Comparison of ENCODE assay signal across 17 cellular contexts in the genomic region with DNA sequence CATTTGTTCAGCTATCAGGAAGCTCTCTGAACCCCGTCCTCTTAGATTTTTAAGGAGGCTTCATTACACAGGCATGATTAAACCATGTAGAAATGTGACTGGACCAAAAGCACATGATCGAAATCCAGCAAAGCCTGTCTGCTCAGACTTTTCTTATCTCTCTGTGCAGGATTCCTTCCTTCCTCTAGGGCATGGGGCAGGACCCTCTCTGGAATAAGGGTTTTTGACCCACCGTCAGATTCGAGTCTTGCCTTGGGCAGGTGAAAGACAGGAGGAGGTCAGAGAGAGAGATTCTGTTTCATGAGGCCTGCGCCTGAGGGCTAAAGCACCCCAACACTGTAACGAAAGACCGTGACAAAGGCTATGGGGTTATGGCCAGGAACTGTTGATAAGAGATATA.
"Had no signal": no experiment of that assay in that cellular context is flagged by ENCODE, and none has a peak within 500 bp of the region (broad histone marks: within the 10 kb centered on the region; RNA-seq: fewer than 3 reads in every experiment).

No MANE protein-coding gene starts in this region.

- H3K27me3 ChIP-seq: ascending aorta, gastroesophageal sphincter, SJSA1, upper lobe of right lung had no signal

- H3K9me3 Mint-ChIP-seq: activated naive CD8-positive, alpha-beta T cell treated with anti-CD3 and anti-CD28 coated beads, Interleukin-2, amount 10 ng/mL, durations not matched to agents 7 days and 5 days; activated T-cell treated with anti-CD3 and anti-CD28 coated beads, Interleukin-2, amount 50 U/mL, for 24 hours; naive B cell; stimulated activated effector memory CD8-positive, alpha-beta T cell treated with anti-CD3 and anti-CD28 coated beads, Interleukin-12 subunit alpha, Interleukin-12 subunit beta, amount 100 ng/mL, for 72 hours; WTC11 had no signal

- H3K27ac Mint-ChIP-seq: activated naive CD8-positive, alpha-beta T cell treated with anti-CD3 and anti-CD28 coated beads, Interleukin-2, amount 10 ng/mL, durations not matched to agents 7 days and 5 days; activated T-cell treated with anti-CD3 and anti-CD28 coated beads, Interleukin-2, amount 50 U/mL, for 24 hours; naive B cell; WTC11 had no signal

- H3K27ac ChIP-seq: ascending aorta, coronary artery, epithelial cell of prostate, gastroesophageal sphincter, SJSA1, upper lobe of right lung had no signal

- H3K4me1 Mint-ChIP-seq: naive B cell; stimulated activated effector memory CD8-positive, alpha-beta T cell treated with anti-CD3 and anti-CD28 coated beads, Interleukin-12 subunit alpha, Interleukin-12 subunit beta, amount 100 ng/mL, for 72 hours had no signal

- H3K4me3 Mint-ChIP-seq: activated naive CD8-positive, alpha-beta T cell treated with anti-CD3 and anti-CD28 coated beads, Interleukin-2, amount 10 ng/mL, durations not matched to agents 7 days and 5 days; activated T-cell treated with anti-CD3 and anti-CD28 coated beads, Interleukin-2, amount 50 U/mL, for 24 hours; stimulated activated effector memory CD8-positive, alpha-beta T cell treated with anti-CD3 and anti-CD28 coated beads, Interleukin-12 subunit alpha, Interleukin-12 subunit beta, amount 100 ng/mL, for 72 hours; WTC11 had no signal

- H3K4me1 ChIP-seq: ascending aorta, gastroesophageal sphincter, upper lobe of right lung had no signal

- H3K4me3 ChIP-seq: ascending aorta, coronary artery, gastroesophageal sphincter, SJSA1, upper lobe of right lung had no signal

- H3K36me3 ChIP-seq: ascending aorta, gastroesophageal sphincter, SJSA1, upper lobe of right lung had no signal

- H3K27me3 Mint-ChIP-seq: activated T-cell treated with anti-CD3 and anti-CD28 coated beads, Interleukin-2, amount 50 U/mL, for 24 hours; naive B cell had no signal

- H3K36me3 Mint-ChIP-seq: activated naive CD8-positive, alpha-beta T cell treated with anti-CD3 and anti-CD28 coated beads, Interleukin-2, amount 10 ng/mL, durations not matched to agents 7 days and 5 days; naive B cell; stimulated activated effector memory CD8-positive, alpha-beta T cell treated with anti-CD3 and anti-CD28 coated beads, Interleukin-12 subunit alpha, Interleukin-12 subunit beta, amount 100 ng/mL, for 72 hours; WTC11 had no signal

- H3K9me3 ChIP-seq: ascending aorta, gastroesophageal sphincter, SJSA1, upper lobe of right lung had no signal

- DNase-seq: activated CD4-positive, alpha-beta T cell treated with anti-CD3 and anti-CD28 coated beads, Interleukin-2, amount 50 U/mL, for 1 hour; activated effector memory CD4-positive, alpha-beta T cell treated with Interleukin-2 at 50 U/mL for 16 hours; activated naive CD8-positive, alpha-beta T cell treated with anti-CD3 and anti-CD28 coated beads, Interleukin-2, amount 10 ng/mL, durations not matched to agents 7 days and 5 days; activated T-cell treated with anti-CD3 and anti-CD28 coated beads, Interleukin-2, amount 50 U/mL, for 24 hours; effector CD8-positive, alpha-beta T cell; midbrain; naive B cell; right cardiac atrium; small intestine; upper lobe of right lung had no signal
